ENCODE assay signal across 1 cellular context in genomic region chr12:95634622-95635621, GRCh38.
TF ChIP-seq lines count a peak whose summit lies in the region.

No MANE protein-coding gene starts in this region.

TF ChIP-seq in HepG2, 621 proteins besides CTCF, POLR2A, EP300 and RAD21 (continued from another document and continues in another):
- TF ChIP-seq, protein P1, sequence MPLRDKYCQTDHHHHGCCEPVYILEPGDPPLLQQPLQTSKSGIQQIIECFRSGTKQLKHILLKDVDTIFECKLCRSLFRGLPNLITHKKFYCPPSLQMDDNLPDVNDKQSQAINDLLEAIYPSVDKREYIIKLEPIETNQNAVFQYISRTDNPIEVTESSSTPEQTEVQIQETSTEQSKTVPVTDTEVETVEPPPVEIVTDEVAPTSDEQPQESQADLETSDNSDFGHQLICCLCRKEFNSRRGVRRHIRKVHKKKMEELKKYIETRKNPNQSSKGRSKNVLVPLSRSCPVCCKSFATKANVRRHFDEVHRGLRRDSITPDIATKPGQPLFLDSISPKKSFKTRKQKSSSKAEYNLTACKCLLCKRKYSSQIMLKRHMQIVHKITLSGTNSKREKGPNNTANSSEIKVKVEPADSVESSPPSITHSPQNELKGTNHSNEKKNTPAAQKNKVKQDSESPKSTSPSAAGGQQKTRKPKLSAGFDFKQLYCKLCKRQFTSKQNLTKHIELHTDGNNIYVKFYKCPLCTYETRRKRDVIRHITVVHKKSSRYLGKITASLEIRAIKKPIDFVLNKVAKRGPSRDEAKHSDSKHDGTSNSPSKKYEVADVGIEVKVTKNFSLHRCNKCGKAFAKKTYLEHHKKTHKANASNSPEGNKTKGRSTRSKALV (CRISPR knock-in tag; IDR thresholded peaks at IDR 0.05) = no peak
- TF ChIP-seq SALL1 (CRISPR knock-in tag; IDR thresholded peaks at IDR 0.05) (peak; percentile 74), RARG (CRISPR knock-in tag; IDR thresholded peaks at IDR 0.05; ENCODE audit: low read depth) (no peak), CBX5 (CRISPR knock-in tag; IDR thresholded peaks at IDR 0.05; ENCODE audit: borderline replicate concordance) (no peak; the same call in 1 of the 2 replicates), ZNF672 (CRISPR knock-in tag; IDR thresholded peaks at IDR 0.05) (no peak), RFXAP (CRISPR knock-in tag; IDR thresholded peaks at IDR 0.05; ENCODE audit: borderline replicate concordance) (no peak), ZNF7 (CRISPR knock-in tag; IDR thresholded peaks at IDR 0.05) (no peak), PTBP1 (IDR thresholded peaks at IDR 0.05; ENCODE audit: low read depth, low read length, poor library complexity, severe bottlenecking) (no peak), CHD4 (IDR thresholded peaks at IDR 0.05; ENCODE audit: borderline replicate concordance, low read length) (no peak), ZNF382 (CRISPR knock-in tag; IDR thresholded peaks at IDR 0.05; ENCODE audit: borderline replicate concordance) (no peak), ZNF263 (CRISPR knock-in tag; IDR thresholded peaks at IDR 0.05) (no peak), MIER3 (CRISPR knock-in tag; IDR thresholded peaks at IDR 0.05; ENCODE audit: borderline replicate concordance) (peak; percentile 32; the same call in 1 of the 2 replicates), TARDBP (CRISPR knock-in tag; IDR thresholded peaks at IDR 0.05) (no peak), ZNF646 (CRISPR knock-in tag; IDR thresholded peaks at IDR 0.05) (no peak), ZNF20 (CRISPR knock-in tag; IDR thresholded peaks at IDR 0.05) (no peak), NFE2L1 (CRISPR knock-in tag; IDR thresholded peaks at IDR 0.05; ENCODE audit: borderline replicate concordance) (no peak), NFE2 (CRISPR knock-in tag; IDR thresholded peaks at IDR 0.05) (no peak), ZNF660 (CRISPR knock-in tag; IDR thresholded peaks at IDR 0.05; ENCODE audit: borderline replicate concordance, low read depth) (no peak), SP140L (CRISPR knock-in tag; IDR thresholded peaks at IDR 0.05; ENCODE audit: borderline replicate concordance) (no peak), ZSCAN5A (CRISPR knock-in tag; IDR thresholded peaks at IDR 0.05; ENCODE audit: borderline replicate concordance) (peak; percentile 51; the same call in 1 of the 2 replicates), ZFP62 (CRISPR knock-in tag; IDR thresholded peaks at IDR 0.05) (no peak), KAT2B (IDR thresholded peaks at IDR 0.05; ENCODE audit: borderline replicate concordance, low read depth, low read length) (no peak), ZNF574 (CRISPR knock-in tag; IDR thresholded peaks at IDR 0.05) (no peak), MBD4 (IDR thresholded peaks at IDR 0.05; ENCODE audit: borderline replicate concordance, low read length) (no peak), ZNF317 (CRISPR knock-in tag; IDR thresholded peaks at IDR 0.05) (0 out of 2 replicates have a peak, but pooled peaks have one; percentile 12), HOXD1 (CRISPR knock-in tag; IDR thresholded peaks at IDR 0.05) (no peak), SCMH1 (CRISPR knock-in tag; IDR thresholded peaks at IDR 0.05; ENCODE audit: borderline replicate concordance) (no peak), ZNF577 (CRISPR knock-in tag; IDR thresholded peaks at IDR 0.05; ENCODE audit: borderline replicate concordance, low read depth) (no peak), PAX8 (CRISPR knock-in tag; IDR thresholded peaks at IDR 0.05; ENCODE audit: borderline replicate concordance) (no peak)
- TF ChIP-seq, protein P2, sequence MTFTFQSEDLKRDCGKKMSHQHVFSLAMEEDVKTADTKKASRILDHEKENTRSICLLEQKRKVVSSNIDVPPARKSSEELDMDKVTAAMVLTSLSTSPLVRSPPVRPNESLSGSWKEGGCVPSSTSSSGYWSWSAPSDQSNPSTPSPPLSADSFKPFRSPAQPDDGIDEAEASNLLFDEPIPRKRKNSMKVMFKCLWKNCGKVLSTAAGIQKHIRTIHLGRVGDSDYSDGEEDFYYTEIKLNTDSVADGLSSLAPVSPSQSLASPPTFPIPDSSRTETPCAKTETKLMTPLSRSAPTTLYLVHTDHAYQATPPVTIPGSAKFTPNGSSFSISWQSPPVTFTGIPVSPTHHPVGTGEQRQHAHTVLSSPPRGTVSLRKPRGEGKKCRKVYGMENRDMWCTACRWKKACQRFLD (CRISPR knock-in tag; IDR thresholded peaks at IDR 0.05; ENCODE audit: borderline replicate concordance) = no peak
- TF ChIP-seq, protein P3, sequence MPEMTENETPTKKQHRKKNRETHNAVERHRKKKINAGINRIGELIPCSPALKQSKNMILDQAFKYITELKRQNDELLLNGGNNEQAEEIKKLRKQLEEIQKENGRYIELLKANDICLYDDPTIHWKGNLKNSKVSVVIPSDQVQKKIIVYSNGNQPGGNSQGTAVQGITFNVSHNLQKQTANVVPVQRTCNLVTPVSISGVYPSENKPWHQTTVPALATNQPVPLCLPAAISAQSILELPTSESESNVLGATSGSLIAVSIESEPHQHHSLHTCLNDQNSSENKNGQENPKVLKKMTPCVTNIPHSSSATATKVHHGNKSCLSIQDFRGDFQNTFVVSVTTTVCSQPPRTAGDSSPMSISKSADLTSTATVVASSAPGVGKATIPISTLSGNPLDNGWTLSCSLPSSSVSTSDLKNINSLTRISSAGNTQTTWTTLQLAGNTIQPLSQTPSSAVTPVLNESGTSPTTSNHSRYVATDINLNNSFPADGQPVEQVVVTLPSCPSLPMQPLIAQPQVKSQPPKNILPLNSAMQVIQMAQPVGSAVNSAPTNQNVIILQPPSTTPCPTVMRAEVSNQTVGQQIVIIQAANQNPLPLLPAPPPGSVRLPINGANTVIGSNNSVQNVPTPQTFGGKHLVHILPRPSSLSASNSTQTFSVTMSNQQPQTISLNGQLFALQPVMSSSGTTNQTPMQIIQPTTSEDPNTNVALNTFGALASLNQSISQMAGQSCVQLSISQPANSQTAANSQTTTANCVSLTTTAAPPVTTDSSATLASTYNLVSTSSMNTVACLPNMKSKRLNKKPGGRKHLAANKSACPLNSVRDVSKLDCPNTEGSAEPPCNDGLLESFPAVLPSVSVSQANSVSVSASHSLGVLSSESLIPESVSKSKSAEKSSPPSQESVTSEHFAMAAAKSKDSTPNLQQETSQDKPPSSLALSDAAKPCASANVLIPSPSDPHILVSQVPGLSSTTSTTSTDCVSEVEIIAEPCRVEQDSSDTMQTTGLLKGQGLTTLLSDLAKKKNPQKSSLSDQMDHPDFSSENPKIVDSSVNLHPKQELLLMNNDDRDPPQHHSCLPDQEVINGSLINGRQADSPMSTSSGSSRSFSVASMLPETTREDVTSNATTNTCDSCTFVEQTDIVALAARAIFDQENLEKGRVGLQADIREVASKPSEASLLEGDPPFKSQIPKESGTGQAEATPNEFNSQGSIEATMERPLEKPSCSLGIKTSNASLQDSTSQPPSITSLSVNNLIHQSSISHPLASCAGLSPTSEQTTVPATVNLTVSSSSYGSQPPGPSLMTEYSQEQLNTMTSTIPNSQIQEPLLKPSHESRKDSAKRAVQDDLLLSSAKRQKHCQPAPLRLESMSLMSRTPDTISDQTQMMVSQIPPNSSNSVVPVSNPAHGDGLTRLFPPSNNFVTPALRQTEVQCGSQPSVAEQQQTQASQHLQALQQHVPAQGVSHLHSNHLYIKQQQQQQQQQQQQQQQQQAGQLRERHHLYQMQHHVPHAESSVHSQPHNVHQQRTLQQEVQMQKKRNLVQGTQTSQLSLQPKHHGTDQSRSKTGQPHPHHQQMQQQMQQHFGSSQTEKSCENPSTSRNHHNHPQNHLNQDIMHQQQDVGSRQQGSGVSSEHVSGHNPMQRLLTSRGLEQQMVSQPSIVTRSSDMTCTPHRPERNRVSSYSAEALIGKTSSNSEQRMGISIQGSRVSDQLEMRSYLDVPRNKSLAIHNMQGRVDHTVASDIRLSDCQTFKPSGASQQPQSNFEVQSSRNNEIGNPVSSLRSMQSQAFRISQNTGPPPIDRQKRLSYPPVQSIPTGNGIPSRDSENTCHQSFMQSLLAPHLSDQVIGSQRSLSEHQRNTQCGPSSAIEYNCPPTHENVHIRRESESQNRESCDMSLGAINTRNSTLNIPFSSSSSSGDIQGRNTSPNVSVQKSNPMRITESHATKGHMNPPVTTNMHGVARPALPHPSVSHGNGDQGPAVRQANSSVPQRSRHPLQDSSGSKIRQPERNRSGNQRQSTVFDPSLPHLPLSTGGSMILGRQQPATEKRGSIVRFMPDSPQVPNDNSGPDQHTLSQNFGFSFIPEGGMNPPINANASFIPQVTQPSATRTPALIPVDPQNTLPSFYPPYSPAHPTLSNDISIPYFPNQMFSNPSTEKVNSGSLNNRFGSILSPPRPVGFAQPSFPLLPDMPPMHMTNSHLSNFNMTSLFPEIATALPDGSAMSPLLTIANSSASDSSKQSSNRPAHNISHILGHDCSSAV (CRISPR knock-in tag; IDR thresholded peaks at IDR 0.05; ENCODE audit: borderline replicate concordance) = no peak
- TF ChIP-seq, protein P4, sequence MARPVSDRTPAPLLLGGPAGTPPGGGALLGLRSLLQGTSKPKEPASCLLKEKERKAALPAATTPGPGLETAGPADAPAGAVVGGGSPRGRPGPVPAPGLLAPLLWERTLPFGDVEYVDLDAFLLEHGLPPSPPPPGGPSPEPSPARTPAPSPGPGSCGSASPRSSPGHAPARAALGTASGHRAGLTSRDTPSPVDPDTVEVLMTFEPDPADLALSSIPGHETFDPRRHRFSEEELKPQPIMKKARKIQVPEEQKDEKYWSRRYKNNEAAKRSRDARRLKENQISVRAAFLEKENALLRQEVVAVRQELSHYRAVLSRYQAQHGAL (CRISPR knock-in tag; IDR thresholded peaks at IDR 0.05; ENCODE audit: not compliant biosample characterization) = no peak
